Comparison of ENCODE assay signal across 13 cellular contexts in genomic region chr2:11710210-11710609, GRCh38. TPM values are rescaled to one million over a fixed set of nuclear protein-coding genes. Genes with fewer than 3 reads are reported as not detected.
DNase-seq lines count a peak whose midpoint lies in the region; ATAC-seq, FAIRE-seq and TF ChIP-seq lines count a peak whose summit lies in the region.
"Had no signal": no experiment of that assay in that cellular context is flagged by ENCODE, and none has a peak within 500 bp of the region (broad histone marks: within the 10 kb centered on the region; RNA-seq: fewer than 3 reads in every experiment).

No MANE protein-coding gene starts in this region.

- no peak for FAIRE-seq in HTR-8/SVneo (lab: Jason Lieb, UNC)
- FAIRE-seq in K562 (lab: Jason Lieb, UNC), result no peak

- intact Hi-C loops in K562 (cut with micrococcal nuclease), result no loop called here

- H3K79me2 ChIP-seq in K562 (ENCODE audit: control insufficient read depth, insufficient read depth, low read length), result no peaks in the 10 kb centered on the region

- H3K27ac ChIP-seq in K562 (ENCODE audit: extremely low read depth, low read depth, low read length) (no peak overlapping the region), thoracic aorta (peak overlapping the region; percentile 67 to 78)
- H3K27ac ChIP-seq: KMS-11 had no signal

- H3K27me3 ChIP-seq in K562 (ENCODE audit: control insufficient read depth in 2 of 2, insufficient read depth in 2 of 2, low read length in 2 of 2) (peaks cover 4 to 33% of the 10 kb centered on the region in 2 experiments; a peak in 3 of 5 replicates), thoracic aorta (replicated peaks; ENCODE audit: insufficient read depth) (no peaks in the 10 kb centered on the region)

- POLR2A ChIA-PET in K562 (lab: Yijun Ruan, JAX), result interaction anchor here (0.8 kb wide), 1 partner anchor 16 kb away, joined by 3 read pairs; no protein-coding TSS in a partner anchor

- in situ Hi-C loops in K562 (cut with MboI), result no loop called here

- CTCF ChIA-PET in K562 (lab: Yijun Ruan, JAX; ENCODE audit: low intra/inter-chr PET ratio), result no interaction called here

- H3K9ac ChIP-seq in K562 (ENCODE audit: insufficient read depth in 1 of 2, low read depth in 2 of 2, low read length in 2 of 2), result no peak overlapping the region
- H3K9ac ChIP-seq: KMS-11 had no signal

- H3K4me1 ChIP-seq in K562 (replicated peaks in 1 of 2; ENCODE audit: control insufficient read depth in 2 of 2, insufficient read depth in 2 of 2, low read length in 2 of 2) (peaks cover 0 to 7% of the 10 kb centered on the region in 2 experiments; a peak in 1 of 5 replicates), thoracic aorta (ENCODE audit: control insufficient read depth in 1 of 2, low read depth in 2 of 2) (peaks cover 18 to 35% of the 10 kb centered on the region in 2 donors)

- no peak overlapping the region for H3K4me2 ChIP-seq in K562 (ENCODE audit: insufficient read depth, low read length)
- H3K4me2 ChIP-seq: KMS-11 had no signal

- no peaks in the 10 kb centered on the region; the same call in 1 of the 2 replicates for H4K20me1 ChIP-seq in K562 (replicated peaks; ENCODE audit: control insufficient read depth, insufficient read depth, low read length)

- TF ChIP-seq POLR2A in K562 (conservative IDR thresholded peaks at IDR 0.05), result no peak

- no peak overlapping the region for H2AFZ ChIP-seq in K562 (ENCODE audit: low read depth, low read length)

- 0% methylated on average over 3 of the region's 3 CpGs for WGBS in K562 (ENCODE audit: insufficient coverage, low coverage, missing lambda C conversion rate)

- TF ChIP-seq RAD21 in K562 (CRISPR knock-in tag; conservative IDR thresholded peaks at IDR 0.05 in 1 of 2, IDR thresholded peaks at IDR 0.05 in 1 of 2), result no peak

- no peak for TF ChIP-seq EP300 in K562 (IDR thresholded peaks at IDR 0.05; ENCODE audit: low read length)

- DNase-seq in HTR-8/SVneo (ENCODE audit: insufficient read length, low spot score) (peak; percentile 40), K562 (ENCODE audit: extremely low read depth in 1 of 4, low spot score in 3 of 4) (no peak), islet precursor cell (peak; percentile 71), thoracic aorta (ENCODE audit: low spot score) (no peak), cerebellum (ENCODE audit: low spot score) (no peak), T-helper 9 cell (no peak)
- DNase-seq: activated B cell treated with CpG ODN at 0.5 μM for 24 hours; activated naive CD4-positive, alpha-beta T cell treated with anti-CD3 and anti-CD28 coated beads for 36 hours; glutamatergic neuron; naive B cell; stimulated activated CD4-positive, alpha-beta T cell treated with anti-CD3 and anti-CD28 coated beads, Interleukin-4, amount 100 ng/mL, for 24 hours had no signal

- H3K4me3 ChIP-seq in K562 (no peak overlapping the region), thoracic aorta (no peak overlapping the region)

- no peaks in the 10 kb centered on the region for H3K9me1 ChIP-seq in K562 (ENCODE audit: control insufficient read depth, insufficient read depth, low read length)

- BruUV-seq in K562 (replicated peaks; lab: Mats Ljungman, UMichigan), result no TSS peak

- TF ChIP-seq CTCF in K562 (IDR thresholded peaks at IDR 0.05 in 2 of 3, conservative IDR thresholded peaks at IDR 0.05 in 1 of 3; ENCODE audit: insufficient read depth in 2 of 3, low read depth in 1 of 3, low read length in 3 of 3) (no peak), thoracic aorta (IDR thresholded peaks at IDR 0.05) (no peak)

- ATAC-seq in K562 (no peak), thoracic aorta (ENCODE audit: insufficient number of reproducible peaks, low FRiP score, low read depth) (peak; percentile 37), GM18517 (IDR thresholded peaks at IDR 0.05; ENCODE audit: unreplicated experiment) (no peak)

- H3K36me3 ChIP-seq in K562 (ENCODE audit: control insufficient read depth, insufficient read depth, low read length), result no peaks in the 10 kb centered on the region
- H3K36me3 ChIP-seq in thoracic aorta, result no peaks in the 10 kb centered on the region

- H3K9me3 ChIP-seq in K562 (replicated peaks; ENCODE audit: control insufficient read depth, insufficient read depth, low read depth, low read length) (peaks cover 2% of the 10 kb centered on the region; the same call in 1 of the 2 replicates), thoracic aorta (no peaks in the 10 kb centered on the region)

TF ChIP-seq in K562, 482 proteins besides CTCF, POLR2A, EP300 and RAD21:
- TF ChIP-seq ESRRA (IDR thresholded peaks at IDR 0.05; ENCODE audit: borderline replicate concordance, low read depth) (0 out of 2 replicates have a peak, but pooled peaks have one; percentile 14), ZFX (CRISPR knock-in tag; IDR thresholded peaks at IDR 0.05) (no peak)
TF ChIP-seq in K562: peak in this region for 1.

RNA-seq across cellular contexts. Expression of gene LPIN1, which starts 36.2 kb away (rescaled TPM):
- 261 and 278 TPM in 2 replicates for total RNA-seq in K562 (2011; cell fraction: chromatin; rRNA removed; ENCODE audit: low replicate concordance)
- 132 and 152 TPM in 2 replicates for total RNA-seq in K562 (2011; cell fraction: nucleolus; rRNA removed)
- 219 and 247 TPM in 2 replicates for total RNA-seq in K562 (2011; cell fraction: nucleoplasm; rRNA removed)
- 25.1 and 33.4 TPM in 2 replicates for total RNA-seq in K562 (2014; rRNA removed)
- 27.8 and 32.6 TPM in 2 replicates for total RNA-seq in K562 (2014; rRNA removed; fragmentation: Illumina TruSeq; extraction: Trizol)
- 25.3 and 27.8 TPM in 2 replicates for total RNA-seq in K562 (2015; rRNA removed; fragmentation: Illumina TruSeq; extraction: Trizol)
- 37.6 and 39.9 TPM in 2 replicates for total RNA-seq in K562 (2021)
- 84.0 and 96.3 TPM in 2 replicates for polyA plus RNA-seq in K562 (2011; rRNA removed)
- polyA plus RNA-seq in K562 (2011; cell fraction: cytosol; rRNA removed), result 38.4 and 54.3 TPM in 2 replicates
- 117 and 127 TPM in 2 replicates for polyA plus RNA-seq in K562 (2011; cell fraction: nucleus; rRNA removed)
- polyA plus RNA-seq in K562 (2012), result 22.4 and 25.9 TPM in 2 replicates
- 30.1 and 32.5 TPM in 2 replicates for polyA plus RNA-seq in K562 (2014; fragmentation: Illumina TruSeq; extraction: Trizol)
- polyA plus RNA-seq in K562 (2014; fragmentation: Nextera tagmentation; extraction: Ambion mirVana), result 10 to 100 TPM in 1 of 2 experiments, 1 to 10 TPM in 1; 9.2 to 12.7 TPM
- 36.0 and 36.4 TPM in 2 replicates for polyA plus RNA-seq in K562 (2014; rRNA removed)
- 66.6 and 83.7 TPM in 2 replicates for polyA minus RNA-seq in K562 (2011; rRNA and poly(A)+ RNA removed)
- polyA minus RNA-seq in K562 (2011; cell fraction: cytosol; rRNA and poly(A)+ RNA removed), result 35.4 and 38.8 TPM in 2 replicates
- polyA minus RNA-seq in K562 (2011; cell fraction: nucleus; rRNA and poly(A)+ RNA removed), result 79.0 and 128 TPM in 2 replicates
- 10 to 100 TPM; 24.5 to 55.8 TPM for total RNA-seq in thoracic aorta
- total RNA-seq in cerebellum, result 45.2 TPM

RNA-seq across cellular contexts. Expression of gene NTSR2, which starts 40.2 kb away (rescaled TPM):
- total RNA-seq in K562 (2011; cell fraction: chromatin; rRNA removed; ENCODE audit: low replicate concordance), result not detected in 2 replicates
- total RNA-seq in K562 (2011; cell fraction: nucleolus; rRNA removed), result not detected in 2 replicates
- not detected in 2 replicates for total RNA-seq in K562 (2011; cell fraction: nucleoplasm; rRNA removed)
- not detected in 2 replicates for total RNA-seq in K562 (2014; rRNA removed)
- not detected in 2 replicates for total RNA-seq in K562 (2014; rRNA removed; fragmentation: Illumina TruSeq; extraction: Trizol)
- not detected in 2 replicates for total RNA-seq in K562 (2015; rRNA removed; fragmentation: Illumina TruSeq; extraction: Trizol)
- total RNA-seq in K562 (2021), result not detected in 2 replicates
- polyA plus RNA-seq in K562 (2011; rRNA removed), result not detected in 2 replicates
- polyA plus RNA-seq in K562 (2011; cell fraction: cytosol; rRNA removed), result not detected in 2 replicates
- polyA plus RNA-seq in K562 (2011; cell fraction: nucleus; rRNA removed), result not detected in 2 replicates
- not detected in 2 replicates for polyA plus RNA-seq in K562 (2012)
- polyA plus RNA-seq in K562 (2014; fragmentation: Illumina TruSeq; extraction: Trizol), result not detected in 2 replicates
- polyA plus RNA-seq in K562 (2014; fragmentation: Nextera tagmentation; extraction: Ambion mirVana), result not detected
- not detected in 2 replicates for polyA plus RNA-seq in K562 (2014; rRNA removed)
- not detected in 2 replicates for polyA minus RNA-seq in K562 (2011; rRNA and poly(A)+ RNA removed)
- polyA minus RNA-seq in K562 (2011; cell fraction: cytosol; rRNA and poly(A)+ RNA removed), result not detected in 2 replicates
- polyA minus RNA-seq in K562 (2011; cell fraction: nucleus; rRNA and poly(A)+ RNA removed), result not detected in 2 replicates
- total RNA-seq in thoracic aorta, result not detected
- total RNA-seq in cerebellum, result 1.7 TPM
- total RNA-seq: activated B cell treated with CpG ODN at 0.5 μM for 24 hours; activated naive CD4-positive, alpha-beta T cell treated with anti-CD3 and anti-CD28 coated beads for 36 hours had no signal

Comparison
In these comparisons a context has a peak if more than half of its experiments do, and no peak if none do; other contexts are left out.
1. DNase-seq: peak in HTR-8/SVneo (single experiment) and islet precursor cell (single experiment); none in K562 (0 of 4), thoracic aorta (single experiment), cerebellum (single experiment) and T-helper 9 cell (single experiment).